In the genomic region with DNA sequence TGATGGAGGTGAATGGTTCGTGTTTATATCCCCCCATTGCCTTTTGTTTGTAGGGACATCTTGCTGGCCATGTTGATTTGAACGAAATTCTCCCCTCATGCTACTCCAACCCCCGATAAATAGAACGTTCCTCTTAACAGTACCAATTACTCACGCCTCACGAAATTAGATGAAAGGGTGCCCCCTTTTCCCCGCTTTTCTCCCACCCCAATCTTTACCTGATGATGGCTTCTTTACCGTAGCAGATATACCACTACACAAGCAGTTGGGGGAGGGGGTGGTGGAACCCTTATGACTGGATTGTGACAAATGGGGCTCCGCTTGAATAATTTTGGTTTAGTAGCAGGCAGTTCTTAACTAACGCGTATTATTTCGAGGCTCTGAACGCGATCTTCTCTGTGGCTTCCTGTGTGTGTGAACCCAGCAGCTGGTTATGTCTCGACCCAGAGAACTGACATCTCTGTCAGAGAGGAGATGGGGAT, we compare ENCODE assay signal across 8 cellular contexts. TPM values are rescaled to one million over a fixed set of nuclear protein-coding genes. Genes with fewer than 3 reads are reported as not detected.
A peak's percentile ranks its signal among the peaks of the same experiment; 100 is the strongest.
DNase-seq lines count a peak whose midpoint lies in the region; ATAC-seq and TF ChIP-seq lines count a peak whose summit lies in the region.

No MANE protein-coding gene starts in this region.

- ATAC-seq in GM18907 (IDR thresholded peaks at IDR 0.05; ENCODE audit: unreplicated experiment), result peak; percentile 52
- ATAC-seq in gastrocnemius medialis, result peak in 1 of 2 donors; percentile 35

- peak overlapping the region; percentile 90 for H3K9ac ChIP-seq in SU-DHL-6 (ENCODE audit: low read length)
- H3K9ac ChIP-seq in adipocyte (ENCODE audit: low read length), result peak overlapping the region; percentile 95

- in situ Hi-C loops in gastrocnemius medialis (cut with MboI; ENCODE audit: low sequenced_read_pairs in 4 of 4), result loop anchor here in 3 of 4 donors (25.0 kb wide), 1 partner anchor 193 kb away; no protein-coding TSS in a partner anchor

- H3K27me3 ChIP-seq in SU-DHL-6 (ENCODE audit: low read length) (no peaks in the 10 kb centered on the region), adipocyte (replicated peaks; ENCODE audit: control insufficient read depth, insufficient read depth, low read length) (no peaks in the 10 kb centered on the region), hepatocyte (no peaks in the 10 kb centered on the region), gastrocnemius medialis (no peaks in the 10 kb centered on the region)

- peaks cover 38% of the 10 kb centered on the region for H3K4me1 ChIP-seq in adipocyte (ENCODE audit: control insufficient read depth, insufficient read depth, low read length)
- peaks cover 8% of the 10 kb centered on the region for H3K4me1 ChIP-seq in hepatocyte (ENCODE audit: insufficient read depth)
- H3K4me1 ChIP-seq in gastrocnemius medialis, result peaks cover 31% of the 10 kb centered on the region in 2 donors

- H3K4me3 ChIP-seq in SU-DHL-6 (ENCODE audit: insufficient read depth, low read length, poor library complexity, severe bottlenecking) (peak overlapping the region; percentile 94), adipocyte (ENCODE audit: low read length) (peak overlapping the region; percentile 99), hepatocyte (peak overlapping the region; percentile 88), gastrocnemius medialis (peak overlapping the region; percentile 93 to 99 (median 97))

- H3F3A ChIP-seq in SU-DHL-6 (ENCODE audit: insufficient read depth), result peaks cover 11% of the 10 kb centered on the region; the same call in 1 of the 2 replicates

- H3K4me2 ChIP-seq in SU-DHL-6 (ENCODE audit: low read depth, low read length, poor library complexity, severe bottlenecking) (peak overlapping the region; percentile 99), hepatocyte (peak overlapping the region; percentile 74)

- H3K27ac ChIP-seq in SU-DHL-6 (ENCODE audit: low read depth, low read length) (peak overlapping the region; percentile 85), hepatocyte (peak overlapping the region; percentile 98), gastrocnemius medialis (peak overlapping the region; percentile 93 to 99 (median 96))

- 2% methylated on average over 15 of the region's 15 CpGs for WGBS in hepatocyte (ENCODE audit: low lambda C conversion rate, missing lambda C conversion rate)

- H3K36me3 ChIP-seq in SU-DHL-6 (ENCODE audit: low read length), result no peaks in the 10 kb centered on the region
- peaks cover 3% of the 10 kb centered on the region for H3K36me3 ChIP-seq in adipocyte (ENCODE audit: control insufficient read depth, insufficient read depth, low read length, severe bottlenecking)
- no peaks in the 10 kb centered on the region for H3K36me3 ChIP-seq in hepatocyte (replicated peaks; ENCODE audit: insufficient read depth, low read depth)
- H3K36me3 ChIP-seq in gastrocnemius medialis, result no peaks in the 10 kb centered on the region

- no peaks in the 10 kb centered on the region for H3K9me3 ChIP-seq in SU-DHL-6 (ENCODE audit: insufficient read depth, low read length)
- H3K9me3 ChIP-seq in adipocyte (ENCODE audit: control insufficient read depth, low read length), result no peaks in the 10 kb centered on the region
- H3K9me3 ChIP-seq in hepatocyte (ENCODE audit: low read depth), result no peaks in the 10 kb centered on the region
- no peaks in the 10 kb centered on the region for H3K9me3 ChIP-seq in gastrocnemius medialis

- H3K9me2 ChIP-seq in SU-DHL-6 (replicated peaks; ENCODE audit: insufficient read depth, low read length) (no peaks in the 10 kb centered on the region), hepatocyte (replicated peaks; ENCODE audit: insufficient read depth) (no peaks in the 10 kb centered on the region)

- DNase-seq in A172 (ENCODE audit: low spot score) (peak; percentile 49), HK-2 (ENCODE audit: unreplicated experiment) (peak; percentile 29), adipocyte (ENCODE audit: low read depth) (peak; percentile 67), hepatocyte (ENCODE audit: low spot score) (peak; percentile 62), gastrocnemius medialis (peak in 1 of 2 donors; percentile 27), DMS153 treated with DMSO at 0.1 percent for 48 hours (lab: John Stamatoyannopoulos, UW; ENCODE audit: unreplicated experiment) (no peak)

- H2AFZ ChIP-seq in SU-DHL-6 (ENCODE audit: low read depth, low read length, severe bottlenecking), result no peak overlapping the region
- H2AFZ ChIP-seq in hepatocyte, result no peak overlapping the region

- TF ChIP-seq POLR2A in gastrocnemius medialis (IDR thresholded peaks at IDR 0.05), result no peak

- H4K20me1 ChIP-seq in SU-DHL-6 (ENCODE audit: low read depth, low read length), result peaks cover 34% of the 10 kb centered on the region
- peaks cover 37% of the 10 kb centered on the region for H4K20me1 ChIP-seq in hepatocyte (ENCODE audit: insufficient read depth, poor library complexity, severe bottlenecking)

- intact Hi-C loops in gastrocnemius medialis (cut with DNase I; ENCODE audit: low total_unique reads), result loop anchor here (2.0 to 10.0 kb wide), 3 partner anchors 60 to 192 kb away; no protein-coding TSS in a partner anchor

- H3K79me2 ChIP-seq in SU-DHL-6 (ENCODE audit: insufficient read depth, low read length) (peaks cover 60% of the 10 kb centered on the region), hepatocyte (peaks cover 60% of the 10 kb centered on the region)

- no peak for TF ChIP-seq CTCF in SU-DHL-6 (IDR thresholded peaks at IDR 0.05; ENCODE audit: insufficient read depth, low read length, poor library complexity, severe bottlenecking)
- TF ChIP-seq CTCF in hepatocyte (IDR thresholded peaks at IDR 0.05; ENCODE audit: poor library complexity), result no peak
- TF ChIP-seq CTCF in gastrocnemius medialis (IDR thresholded peaks at IDR 0.05 in 4 of 5, conservative IDR thresholded peaks at IDR 0.05 in 1 of 5), result no peak

RNA-seq across cellular contexts. Expression of a gene that starts 1.1 kb away (rescaled TPM):
- 6.8 and 12.4 TPM in 2 replicates for total RNA-seq in A172 (2014; rRNA removed; shearing (Covaris generic))
- total RNA-seq in hepatocyte, result 22.6 and 31.3 TPM in 2 replicates
- 45.4 and 66.8 TPM in 2 replicates for polyA plus RNA-seq in hepatocyte
- total RNA-seq in gastrocnemius medialis, result 10 to 100 TPM; 16.4 to 71.9 (median 23.5) TPM
